5 cellular contexts compared by ENCODE assay signal in the genomic region with DNA sequence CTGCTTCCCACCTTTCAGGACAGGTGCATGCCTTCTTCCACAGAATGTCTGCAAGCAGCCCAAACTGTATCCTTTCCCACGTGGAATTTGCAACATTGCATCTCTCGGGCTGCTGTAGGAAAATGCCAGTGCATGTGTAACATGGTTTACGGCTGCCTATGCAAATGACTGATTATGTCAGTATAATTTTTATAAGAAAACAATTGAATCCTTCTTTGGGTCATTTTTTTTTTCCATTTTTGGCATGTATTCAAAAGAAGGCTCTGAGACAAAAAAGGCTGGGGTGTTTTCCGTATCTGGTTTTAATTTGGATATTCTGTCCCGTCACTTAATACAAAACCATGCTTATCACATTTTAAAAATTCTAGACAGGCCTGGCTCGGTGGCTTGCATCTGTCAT. TPM values are rescaled to one million over a fixed set of nuclear protein-coding genes. Genes with fewer than 3 reads are reported as not detected.
"Had no signal": no experiment of that assay in that cellular context is flagged by ENCODE, and none has a peak within 500 bp of the region (broad histone marks: within the 10 kb centered on the region; RNA-seq: fewer than 3 reads in every experiment).

No MANE protein-coding gene starts in this region.

RNA-seq across cellular contexts. Expression of a gene that starts 0.5 kb away (rescaled TPM):
- total RNA-seq: GM23338, H1, H9, HT-29, IMR-90 had no signal
- polyA plus RNA-seq: H1, IMR-90 had no signal
